In the genomic region with DNA sequence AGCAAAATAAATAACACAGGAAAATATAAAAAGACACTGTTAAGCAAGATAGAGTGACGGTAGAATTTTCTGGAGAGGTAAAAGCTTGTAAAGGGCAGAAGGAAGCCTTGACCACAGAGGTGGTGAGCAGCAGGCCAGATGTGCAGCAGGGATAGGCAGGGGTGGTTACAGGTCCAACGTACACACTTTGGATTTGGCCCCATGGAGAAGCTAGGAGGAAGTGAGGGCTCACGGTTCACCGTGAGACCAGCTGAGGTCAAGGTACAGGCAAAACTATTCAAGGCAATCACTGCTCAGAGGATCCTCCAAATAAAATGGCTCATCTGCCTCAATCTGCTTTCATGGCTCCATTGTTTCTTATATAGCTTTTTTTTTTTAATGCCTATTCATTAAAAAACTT, we compare ENCODE assay signal across 25 cellular contexts.
"Had no signal": no experiment of that assay in that cellular context is flagged by ENCODE, and none has a peak within 500 bp of the region (broad histone marks: within the 10 kb centered on the region; RNA-seq: fewer than 3 reads in every experiment).

No MANE protein-coding gene starts in this region.

- FAIRE-seq: endothelial cell of umbilical vein, keratinocyte, pancreas had no signal

- H3K27me3 ChIP-seq: colonic mucosa, esophagus muscularis mucosa, gastroesophageal sphincter, pancreas, sigmoid colon, testis, tibial artery had no signal

- H3K36me3 ChIP-seq: colonic mucosa, esophagus muscularis mucosa, gastroesophageal sphincter, heart right ventricle, pancreas, sigmoid colon, spleen, tibial artery had no signal

- H3K4me1 Mint-ChIP-seq: central memory CD8-positive, alpha-beta T cell; naive thymus-derived CD8-positive, alpha-beta T cell; stimulated activated memory B cell treated with anti-CD40 and anti-IgM and Interleukin-4, amounts not matched to agents 10 μg/mL and 1 μg/mL and 100 μg/mL, for 72 hours had no signal

- H3K9me3 Mint-ChIP-seq: central memory CD8-positive, alpha-beta T cell; naive thymus-derived CD8-positive, alpha-beta T cell; stimulated activated memory B cell treated with anti-CD40 and anti-IgM and Interleukin-4, amounts not matched to agents 10 μg/mL and 1 μg/mL and 100 μg/mL, for 72 hours; type B pancreatic cell had no signal

- H3K4me3 ChIP-seq: colonic mucosa, esophagus muscularis mucosa, gastroesophageal sphincter, heart right ventricle, pancreas, sigmoid colon, spleen, testis, tibial artery had no signal

- H3K27ac ChIP-seq: colonic mucosa, esophagus muscularis mucosa, foreskin keratinocyte, gastroesophageal sphincter, pancreas, sigmoid colon, spleen, testis, tibial artery had no signal

- H3K27ac Mint-ChIP-seq: naive thymus-derived CD8-positive, alpha-beta T cell; stimulated activated memory B cell treated with anti-CD40 and anti-IgM and Interleukin-4, amounts not matched to agents 10 μg/mL and 1 μg/mL and 100 μg/mL, for 72 hours; type B pancreatic cell had no signal

- H3K36me3 Mint-ChIP-seq: naive thymus-derived CD8-positive, alpha-beta T cell; stimulated activated memory B cell treated with anti-CD40 and anti-IgM and Interleukin-4, amounts not matched to agents 10 μg/mL and 1 μg/mL and 100 μg/mL, for 72 hours; type B pancreatic cell had no signal

- H3K9me3 ChIP-seq: colonic mucosa, esophagus muscularis mucosa, gastroesophageal sphincter, heart right ventricle, pancreas, sigmoid colon, spleen, testis, tibial artery had no signal

- H3K4me1 ChIP-seq: colonic mucosa, esophagus muscularis mucosa, foreskin keratinocyte, gastroesophageal sphincter, pancreas, sigmoid colon, spleen, testis had no signal

- H3K4me3 Mint-ChIP-seq: central memory CD8-positive, alpha-beta T cell; naive thymus-derived CD8-positive, alpha-beta T cell; stimulated activated memory B cell treated with anti-CD40 and anti-IgM and Interleukin-4, amounts not matched to agents 10 μg/mL and 1 μg/mL and 100 μg/mL, for 72 hours; type B pancreatic cell had no signal

- DNase-seq: colonic mucosa; dermis blood vessel endothelial cell; effector memory CD4-positive, alpha-beta T cell; foreskin keratinocyte; mesenchymal stem cell; midbrain; naive thymus-derived CD8-positive, alpha-beta T cell; occipital lobe; retina; sigmoid colon; spleen; stimulated activated CD4-positive, alpha-beta T cell treated with anti-CD3 and anti-CD28 coated beads, Interleukin-4, amount 100 ng/mL, for 4 hours; stimulated activated naive CD8-positive, alpha-beta T cell treated with anti-CD3 and anti-CD28 coated beads, Interleukin-15, Interleukin-2, amounts not matched to agents 100 U/mL and 50 U/mL, for 24 hours; testis had no signal

- ATAC-seq: foreskin keratinocyte; left lobe of liver; naive thymus-derived CD8-positive, alpha-beta T cell; pancreas; stimulated activated memory B cell treated with anti-CD40 and anti-IgM and Interleukin-4, amounts not matched to agents 10 μg/mL and 1 μg/mL and 100 μg/mL, for 72 hours; stimulated activated naive CD8-positive, alpha-beta T cell treated with anti-CD3 and anti-CD28 coated beads, Interleukin-15, Interleukin-2, amounts not matched to agents 100 U/mL and 50 U/mL, for 24 hours had no signal
